Comparison of ENCODE assay signal across 2 cellular contexts in the genomic region with DNA sequence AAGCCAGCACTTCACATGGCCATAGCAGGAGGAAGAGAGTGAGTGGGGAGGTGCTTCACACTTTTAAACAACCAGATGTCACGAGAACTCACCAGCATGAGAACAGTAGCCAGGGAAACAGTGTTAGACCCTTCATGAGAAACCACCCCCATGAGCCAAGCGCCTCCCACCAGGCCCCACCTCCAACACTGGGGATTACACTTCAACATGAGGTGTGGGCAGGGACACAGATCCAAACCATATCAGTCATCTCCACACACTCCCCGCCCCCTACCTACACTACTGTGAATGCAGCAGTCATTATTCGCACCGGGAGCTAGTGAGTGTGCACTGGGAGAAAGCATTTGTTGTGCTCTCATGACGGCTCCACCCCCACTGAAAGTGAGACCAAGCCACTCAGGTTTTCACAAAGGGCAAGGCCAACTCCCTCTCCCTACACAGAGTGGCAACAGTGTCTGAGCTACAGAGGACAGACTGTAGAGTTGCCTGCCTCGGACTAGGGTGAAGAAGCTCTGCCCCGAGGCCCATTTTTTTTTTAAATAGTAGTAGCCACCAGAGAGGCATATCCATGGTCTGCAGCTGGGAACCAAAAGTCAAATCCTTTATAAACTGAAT.
TF ChIP-seq lines count a peak whose summit lies in the region.

No MANE protein-coding gene starts in this region.

TF ChIP-seq in GM23338, 12 proteins besides CTCF, POLR2A, EP300 and RAD21 (continues in another document):
- TF ChIP-seq, protein P1, sequence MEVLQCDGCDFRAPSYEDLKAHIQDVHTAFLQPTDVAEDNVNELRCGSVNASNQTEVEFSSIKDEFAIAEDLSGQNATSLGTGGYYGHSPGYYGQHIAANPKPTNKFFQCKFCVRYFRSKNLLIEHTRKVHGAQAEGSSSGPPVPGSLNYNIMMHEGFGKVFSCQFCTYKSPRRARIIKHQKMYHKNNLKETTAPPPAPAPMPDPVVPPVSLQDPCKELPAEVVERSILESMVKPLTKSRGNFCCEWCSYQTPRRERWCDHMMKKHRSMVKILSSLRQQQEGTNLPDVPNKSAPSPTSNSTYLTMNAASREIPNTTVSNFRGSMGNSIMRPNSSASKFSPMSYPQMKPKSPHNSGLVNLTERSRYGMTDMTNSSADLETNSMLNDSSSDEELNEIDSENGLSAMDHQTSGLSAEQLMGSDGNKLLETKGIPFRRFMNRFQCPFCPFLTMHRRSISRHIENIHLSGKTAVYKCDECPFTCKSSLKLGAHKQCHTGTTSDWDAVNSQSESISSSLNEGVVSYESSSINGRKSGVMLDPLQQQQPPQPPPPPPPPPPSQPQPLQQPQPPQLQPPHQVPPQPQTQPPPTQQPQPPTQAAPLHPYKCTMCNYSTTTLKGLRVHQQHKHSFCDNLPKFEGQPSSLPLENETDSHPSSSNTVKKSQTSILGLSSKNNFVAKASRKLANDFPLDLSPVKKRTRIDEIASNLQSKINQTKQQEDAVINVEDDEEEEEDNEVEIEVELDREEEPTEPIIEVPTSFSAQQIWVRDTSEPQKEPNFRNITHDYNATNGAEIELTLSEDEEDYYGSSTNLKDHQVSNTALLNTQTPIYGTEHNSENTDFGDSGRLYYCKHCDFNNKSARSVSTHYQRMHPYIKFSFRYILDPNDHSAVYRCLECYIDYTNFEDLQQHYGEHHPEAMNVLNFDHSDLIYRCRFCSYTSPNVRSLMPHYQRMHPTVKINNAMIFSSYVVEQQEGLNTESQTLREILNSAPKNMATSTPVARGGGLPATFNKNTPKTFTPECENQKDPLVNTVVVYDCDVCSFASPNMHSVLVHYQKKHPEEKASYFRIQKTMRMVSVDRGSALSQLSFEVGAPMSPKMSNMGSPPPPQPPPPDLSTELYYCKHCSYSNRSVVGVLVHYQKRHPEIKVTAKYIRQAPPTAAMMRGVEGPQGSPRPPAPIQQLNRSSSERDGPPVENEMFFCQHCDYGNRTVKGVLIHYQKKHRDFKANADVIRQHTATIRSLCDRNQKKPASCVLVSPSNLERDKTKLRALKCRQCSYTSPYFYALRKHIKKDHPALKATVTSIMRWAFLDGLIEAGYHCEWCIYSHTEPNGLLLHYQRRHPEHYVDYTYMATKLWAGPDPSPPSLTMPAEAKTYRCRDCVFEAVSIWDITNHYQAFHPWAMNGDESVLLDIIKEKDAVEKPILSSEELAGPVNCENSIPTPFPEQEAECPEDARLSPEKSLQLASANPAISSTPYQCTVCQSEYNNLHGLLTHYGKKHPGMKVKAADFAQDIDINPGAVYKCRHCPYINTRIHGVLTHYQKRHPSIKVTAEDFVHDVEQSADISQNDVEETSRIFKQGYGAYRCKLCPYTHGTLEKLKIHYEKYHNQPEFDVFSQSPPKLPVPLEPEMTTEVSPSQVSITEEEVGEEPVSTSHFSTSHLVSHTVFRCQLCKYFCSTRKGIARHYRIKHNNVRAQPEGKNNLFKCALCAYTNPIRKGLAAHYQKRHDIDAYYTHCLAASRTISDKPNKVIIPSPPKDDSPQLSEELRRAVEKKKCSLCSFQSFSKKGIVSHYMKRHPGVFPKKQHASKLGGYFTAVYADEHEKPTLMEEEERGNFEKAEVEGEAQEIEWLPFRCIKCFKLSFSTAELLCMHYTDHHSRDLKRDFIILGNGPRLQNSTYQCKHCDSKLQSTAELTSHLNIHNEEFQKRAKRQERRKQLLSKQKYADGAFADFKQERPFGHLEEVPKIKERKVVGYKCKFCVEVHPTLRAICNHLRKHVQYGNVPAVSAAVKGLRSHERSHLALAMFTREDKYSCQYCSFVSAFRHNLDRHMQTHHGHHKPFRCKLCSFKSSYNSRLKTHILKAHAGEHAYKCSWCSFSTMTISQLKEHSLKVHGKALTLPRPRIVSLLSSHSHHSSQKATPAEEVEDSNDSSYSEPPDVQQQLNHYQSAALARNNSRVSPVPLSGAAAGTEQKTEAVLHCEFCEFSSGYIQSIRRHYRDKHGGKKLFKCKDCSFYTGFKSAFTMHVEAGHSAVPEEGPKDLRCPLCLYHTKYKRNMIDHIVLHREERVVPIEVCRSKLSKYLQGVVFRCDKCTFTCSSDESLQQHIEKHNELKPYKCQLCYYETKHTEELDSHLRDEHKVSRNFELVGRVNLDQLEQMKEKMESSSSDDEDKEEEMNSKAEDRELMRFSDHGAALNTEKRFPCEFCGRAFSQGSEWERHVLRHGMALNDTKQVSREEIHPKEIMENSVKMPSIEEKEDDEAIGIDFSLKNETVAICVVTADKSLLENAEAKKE (CRISPR knock-in tag; IDR thresholded peaks at IDR 0.05): no peak
- TF ChIP-seq EZH2phosphoT487 (IDR thresholded peaks at IDR 0.05; ENCODE audit: unreplicated experiment) (no peak), POLR2AphosphoS5 (IDR thresholded peaks at IDR 0.05; ENCODE audit: low read depth) (no peak), NANOG (IDR thresholded peaks at IDR 0.05; ENCODE audit: borderline replicate concordance) (no peak), STAT1 (IDR thresholded peaks at IDR 0.05; ENCODE audit: unreplicated experiment) (no peak), ZNF331 (CRISPR knock-in tag; IDR thresholded peaks at IDR 0.05; ENCODE audit: low read depth) (no peak)
- TF ChIP-seq, protein P2, sequence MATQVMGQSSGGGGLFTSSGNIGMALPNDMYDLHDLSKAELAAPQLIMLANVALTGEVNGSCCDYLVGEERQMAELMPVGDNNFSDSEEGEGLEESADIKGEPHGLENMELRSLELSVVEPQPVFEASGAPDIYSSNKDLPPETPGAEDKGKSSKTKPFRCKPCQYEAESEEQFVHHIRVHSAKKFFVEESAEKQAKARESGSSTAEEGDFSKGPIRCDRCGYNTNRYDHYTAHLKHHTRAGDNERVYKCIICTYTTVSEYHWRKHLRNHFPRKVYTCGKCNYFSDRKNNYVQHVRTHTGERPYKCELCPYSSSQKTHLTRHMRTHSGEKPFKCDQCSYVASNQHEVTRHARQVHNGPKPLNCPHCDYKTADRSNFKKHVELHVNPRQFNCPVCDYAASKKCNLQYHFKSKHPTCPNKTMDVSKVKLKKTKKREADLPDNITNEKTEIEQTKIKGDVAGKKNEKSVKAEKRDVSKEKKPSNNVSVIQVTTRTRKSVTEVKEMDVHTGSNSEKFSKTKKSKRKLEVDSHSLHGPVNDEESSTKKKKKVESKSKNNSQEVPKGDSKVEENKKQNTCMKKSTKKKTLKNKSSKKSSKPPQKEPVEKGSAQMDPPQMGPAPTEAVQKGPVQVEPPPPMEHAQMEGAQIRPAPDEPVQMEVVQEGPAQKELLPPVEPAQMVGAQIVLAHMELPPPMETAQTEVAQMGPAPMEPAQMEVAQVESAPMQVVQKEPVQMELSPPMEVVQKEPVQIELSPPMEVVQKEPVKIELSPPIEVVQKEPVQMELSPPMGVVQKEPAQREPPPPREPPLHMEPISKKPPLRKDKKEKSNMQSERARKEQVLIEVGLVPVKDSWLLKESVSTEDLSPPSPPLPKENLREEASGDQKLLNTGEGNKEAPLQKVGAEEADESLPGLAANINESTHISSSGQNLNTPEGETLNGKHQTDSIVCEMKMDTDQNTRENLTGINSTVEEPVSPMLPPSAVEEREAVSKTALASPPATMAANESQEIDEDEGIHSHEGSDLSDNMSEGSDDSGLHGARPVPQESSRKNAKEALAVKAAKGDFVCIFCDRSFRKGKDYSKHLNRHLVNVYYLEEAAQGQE (IDR thresholded peaks at IDR 0.05; ENCODE audit: unreplicated experiment): no peak
- TF ChIP-seq, protein P3, sequence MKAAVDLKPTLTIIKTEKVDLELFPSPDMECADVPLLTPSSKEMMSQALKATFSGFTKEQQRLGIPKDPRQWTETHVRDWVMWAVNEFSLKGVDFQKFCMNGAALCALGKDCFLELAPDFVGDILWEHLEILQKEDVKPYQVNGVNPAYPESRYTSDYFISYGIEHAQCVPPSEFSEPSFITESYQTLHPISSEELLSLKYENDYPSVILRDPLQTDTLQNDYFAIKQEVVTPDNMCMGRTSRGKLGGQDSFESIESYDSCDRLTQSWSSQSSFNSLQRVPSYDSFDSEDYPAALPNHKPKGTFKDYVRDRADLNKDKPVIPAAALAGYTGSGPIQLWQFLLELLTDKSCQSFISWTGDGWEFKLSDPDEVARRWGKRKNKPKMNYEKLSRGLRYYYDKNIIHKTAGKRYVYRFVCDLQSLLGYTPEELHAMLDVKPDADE (IDR thresholded peaks at IDR 0.05): no peak

TF ChIP-seq in H1, 55 proteins besides CTCF, POLR2A, EP300 and RAD21:
- TF ChIP-seq YY1 (IDR thresholded peaks at IDR 0.05; ENCODE audit: low read depth, low read length) (no peak), POU5F1 (IDR thresholded peaks at IDR 0.05; ENCODE audit: low read depth, low read length) (no peak), CTBP2 (IDR thresholded peaks at IDR 0.05; ENCODE audit: borderline replicate concordance, insufficient read depth, insufficient read length, low read length) (no peak), SRF (IDR thresholded peaks at IDR 0.05; ENCODE audit: low read depth, low read length) (no peak)
- TF ChIP-seq, protein P4, sequence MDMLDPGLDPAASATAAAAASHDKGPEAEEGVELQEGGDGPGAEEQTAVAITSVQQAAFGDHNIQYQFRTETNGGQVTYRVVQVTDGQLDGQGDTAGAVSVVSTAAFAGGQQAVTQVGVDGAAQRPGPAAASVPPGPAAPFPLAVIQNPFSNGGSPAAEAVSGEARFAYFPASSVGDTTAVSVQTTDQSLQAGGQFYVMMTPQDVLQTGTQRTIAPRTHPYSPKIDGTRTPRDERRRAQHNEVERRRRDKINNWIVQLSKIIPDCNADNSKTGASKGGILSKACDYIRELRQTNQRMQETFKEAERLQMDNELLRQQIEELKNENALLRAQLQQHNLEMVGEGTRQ (IDR thresholded peaks at IDR 0.05; ENCODE audit: low read length): no peak
- TF ChIP-seq, protein P5, sequence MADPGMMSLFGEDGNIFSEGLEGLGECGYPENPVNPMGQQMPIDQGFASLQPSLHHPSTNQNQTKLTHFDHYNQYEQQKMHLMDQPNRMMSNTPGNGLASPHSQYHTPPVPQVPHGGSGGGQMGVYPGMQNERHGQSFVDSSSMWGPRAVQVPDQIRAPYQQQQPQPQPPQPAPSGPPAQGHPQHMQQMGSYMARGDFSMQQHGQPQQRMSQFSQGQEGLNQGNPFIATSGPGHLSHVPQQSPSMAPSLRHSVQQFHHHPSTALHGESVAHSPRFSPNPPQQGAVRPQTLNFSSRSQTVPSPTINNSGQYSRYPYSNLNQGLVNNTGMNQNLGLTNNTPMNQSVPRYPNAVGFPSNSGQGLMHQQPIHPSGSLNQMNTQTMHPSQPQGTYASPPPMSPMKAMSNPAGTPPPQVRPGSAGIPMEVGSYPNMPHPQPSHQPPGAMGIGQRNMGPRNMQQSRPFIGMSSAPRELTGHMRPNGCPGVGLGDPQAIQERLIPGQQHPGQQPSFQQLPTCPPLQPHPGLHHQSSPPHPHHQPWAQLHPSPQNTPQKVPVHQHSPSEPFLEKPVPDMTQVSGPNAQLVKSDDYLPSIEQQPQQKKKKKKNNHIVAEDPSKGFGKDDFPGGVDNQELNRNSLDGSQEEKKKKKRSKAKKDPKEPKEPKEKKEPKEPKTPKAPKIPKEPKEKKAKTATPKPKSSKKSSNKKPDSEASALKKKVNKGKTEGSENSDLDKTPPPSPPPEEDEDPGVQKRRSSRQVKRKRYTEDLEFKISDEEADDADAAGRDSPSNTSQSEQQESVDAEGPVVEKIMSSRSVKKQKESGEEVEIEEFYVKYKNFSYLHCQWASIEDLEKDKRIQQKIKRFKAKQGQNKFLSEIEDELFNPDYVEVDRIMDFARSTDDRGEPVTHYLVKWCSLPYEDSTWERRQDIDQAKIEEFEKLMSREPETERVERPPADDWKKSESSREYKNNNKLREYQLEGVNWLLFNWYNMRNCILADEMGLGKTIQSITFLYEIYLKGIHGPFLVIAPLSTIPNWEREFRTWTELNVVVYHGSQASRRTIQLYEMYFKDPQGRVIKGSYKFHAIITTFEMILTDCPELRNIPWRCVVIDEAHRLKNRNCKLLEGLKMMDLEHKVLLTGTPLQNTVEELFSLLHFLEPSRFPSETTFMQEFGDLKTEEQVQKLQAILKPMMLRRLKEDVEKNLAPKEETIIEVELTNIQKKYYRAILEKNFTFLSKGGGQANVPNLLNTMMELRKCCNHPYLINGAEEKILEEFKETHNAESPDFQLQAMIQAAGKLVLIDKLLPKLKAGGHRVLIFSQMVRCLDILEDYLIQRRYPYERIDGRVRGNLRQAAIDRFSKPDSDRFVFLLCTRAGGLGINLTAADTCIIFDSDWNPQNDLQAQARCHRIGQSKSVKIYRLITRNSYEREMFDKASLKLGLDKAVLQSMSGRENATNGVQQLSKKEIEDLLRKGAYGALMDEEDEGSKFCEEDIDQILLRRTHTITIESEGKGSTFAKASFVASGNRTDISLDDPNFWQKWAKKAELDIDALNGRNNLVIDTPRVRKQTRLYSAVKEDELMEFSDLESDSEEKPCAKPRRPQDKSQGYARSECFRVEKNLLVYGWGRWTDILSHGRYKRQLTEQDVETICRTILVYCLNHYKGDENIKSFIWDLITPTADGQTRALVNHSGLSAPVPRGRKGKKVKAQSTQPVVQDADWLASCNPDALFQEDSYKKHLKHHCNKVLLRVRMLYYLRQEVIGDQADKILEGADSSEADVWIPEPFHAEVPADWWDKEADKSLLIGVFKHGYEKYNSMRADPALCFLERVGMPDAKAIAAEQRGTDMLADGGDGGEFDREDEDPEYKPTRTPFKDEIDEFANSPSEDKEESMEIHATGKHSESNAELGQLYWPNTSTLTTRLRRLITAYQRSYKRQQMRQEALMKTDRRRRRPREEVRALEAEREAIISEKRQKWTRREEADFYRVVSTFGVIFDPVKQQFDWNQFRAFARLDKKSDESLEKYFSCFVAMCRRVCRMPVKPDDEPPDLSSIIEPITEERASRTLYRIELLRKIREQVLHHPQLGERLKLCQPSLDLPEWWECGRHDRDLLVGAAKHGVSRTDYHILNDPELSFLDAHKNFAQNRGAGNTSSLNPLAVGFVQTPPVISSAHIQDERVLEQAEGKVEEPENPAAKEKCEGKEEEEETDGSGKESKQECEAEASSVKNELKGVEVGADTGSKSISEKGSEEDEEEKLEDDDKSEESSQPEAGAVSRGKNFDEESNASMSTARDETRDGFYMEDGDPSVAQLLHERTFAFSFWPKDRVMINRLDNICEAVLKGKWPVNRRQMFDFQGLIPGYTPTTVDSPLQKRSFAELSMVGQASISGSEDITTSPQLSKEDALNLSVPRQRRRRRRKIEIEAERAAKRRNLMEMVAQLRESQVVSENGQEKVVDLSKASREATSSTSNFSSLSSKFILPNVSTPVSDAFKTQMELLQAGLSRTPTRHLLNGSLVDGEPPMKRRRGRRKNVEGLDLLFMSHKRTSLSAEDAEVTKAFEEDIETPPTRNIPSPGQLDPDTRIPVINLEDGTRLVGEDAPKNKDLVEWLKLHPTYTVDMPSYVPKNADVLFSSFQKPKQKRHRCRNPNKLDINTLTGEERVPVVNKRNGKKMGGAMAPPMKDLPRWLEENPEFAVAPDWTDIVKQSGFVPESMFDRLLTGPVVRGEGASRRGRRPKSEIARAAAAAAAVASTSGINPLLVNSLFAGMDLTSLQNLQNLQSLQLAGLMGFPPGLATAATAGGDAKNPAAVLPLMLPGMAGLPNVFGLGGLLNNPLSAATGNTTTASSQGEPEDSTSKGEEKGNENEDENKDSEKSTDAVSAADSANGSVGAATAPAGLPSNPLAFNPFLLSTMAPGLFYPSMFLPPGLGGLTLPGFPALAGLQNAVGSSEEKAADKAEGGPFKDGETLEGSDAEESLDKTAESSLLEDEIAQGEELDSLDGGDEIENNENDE (IDR thresholded peaks at IDR 0.05; ENCODE audit: insufficient replicate concordance, low read length): no peak
